In genomic region chr12:45732250-45732649, GRCh38 we compare ENCODE assay signal across 8 cellular contexts. TPM values are rescaled to one million over a fixed set of nuclear protein-coding genes. Genes with fewer than 3 reads are reported as not detected.
DNase-seq lines count a peak whose midpoint lies in the region; ATAC-seq and TF ChIP-seq lines count a peak whose summit lies in the region.

No MANE protein-coding gene starts in this region.

- ATAC-seq in omental fat pad (ENCODE audit: low FRiP score) (no peak), HG03039 (IDR thresholded peaks at IDR 0.05; ENCODE audit: unreplicated experiment) (no peak)

- no peak for TF ChIP-seq CTCF in retinal pigment epithelial cell (conservative IDR thresholded peaks at IDR 0.05; ENCODE audit: low read depth, low read length)
- TF ChIP-seq CTCF in omental fat pad (IDR thresholded peaks at IDR 0.05): no peak

- H3K4me3 ChIP-seq in retinal pigment epithelial cell (ENCODE audit: low read length): peak overlapping the region; percentile 75

- peak overlapping the region; percentile 97 for H3K27ac ChIP-seq in epithelial cell of prostate

- DNase-seq in DMS 273 (lab: John Stamatoyannopoulos, UW; ENCODE audit: unreplicated experiment) (peak; percentile 21), DMS 273 treated with DMSO at 0.1 percent for 48 hours (lab: John Stamatoyannopoulos, UW) (no peak), RKO (ENCODE audit: low spot score) (peak; percentile 77), epithelial cell of prostate (ENCODE audit: low read depth, low spot score) (no peak), retinal pigment epithelial cell (ENCODE audit: low read depth) (no peak), omental fat pad (ENCODE audit: low spot score) (no peak), ureter (ENCODE audit: low spot score) (no peak)

RNA-seq across cellular contexts. Expression of gene ARID2, which starts 2.7 kb away (rescaled TPM):
- 10 to 100 TPM; 18.5 to 40.7 (median 27.3) TPM for total RNA-seq in omental fat pad
- 44.5 TPM for total RNA-seq in ureter

Comparison
In these comparisons a context has a peak if more than half of its experiments do, and no peak if none do; other contexts are left out.
1. DNase-seq: peak in DMS 273 (single experiment) and RKO (single experiment); none in DMS 273 treated with DMSO at 0.1 percent for 48 hours (single experiment), epithelial cell of prostate (single experiment), retinal pigment epithelial cell (single experiment), omental fat pad (single experiment) and ureter (single experiment).